ENCODE assay signal across 26 cellular contexts in the genomic region with DNA sequence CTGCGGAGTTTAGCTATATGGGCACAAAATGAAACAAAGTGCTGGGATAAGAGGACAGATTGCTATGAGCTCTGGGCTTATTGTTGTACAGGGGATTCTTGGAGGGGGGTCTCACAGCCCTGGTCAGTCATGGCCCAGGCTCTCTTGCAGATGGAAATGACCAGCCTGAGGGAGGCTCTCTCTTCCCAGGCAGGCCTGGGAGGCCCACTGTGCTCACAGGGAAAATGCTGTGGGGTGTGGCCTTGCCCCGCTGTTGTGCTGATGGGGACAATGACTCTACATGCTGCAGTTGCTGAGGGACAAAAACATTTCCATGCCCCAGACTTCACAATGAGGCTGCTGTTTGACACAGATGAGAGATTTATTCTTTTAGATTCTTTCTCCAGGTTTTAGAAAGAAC.
DNase-seq lines count a peak whose midpoint lies in the region; ATAC-seq and TF ChIP-seq lines count a peak whose summit lies in the region.
"Had no signal": no experiment of that assay in that cellular context is flagged by ENCODE, and none has a peak within 500 bp of the region (broad histone marks: within the 10 kb centered on the region; RNA-seq: fewer than 3 reads in every experiment).

No MANE protein-coding gene starts in this region.

- H3K79me1 ChIP-seq in H9 (ENCODE audit: insufficient read depth, low read depth, low read length, poor library complexity, severe bottlenecking) = no peaks in the 10 kb centered on the region

- no peak overlapping the region for H2BK20ac ChIP-seq in H9 (ENCODE audit: low read depth, low read length, poor library complexity, severe bottlenecking)

- H3K9ac ChIP-seq in H9 (ENCODE audit: extremely low read depth, insufficient read length, low read length) = no peak overlapping the region
- no peak overlapping the region for H3K9ac ChIP-seq in endodermal cell (ENCODE audit: extremely low read depth, low read length, poor library complexity, severe bottlenecking)

- no peak overlapping the region for H2AFZ ChIP-seq in H9 (ENCODE audit: low read length)
- H2AFZ ChIP-seq: PC-9 had no signal

- H3K27ac Mint-ChIP-seq in H9 (no peak overlapping the region), endodermal cell (no peak overlapping the region)
- H3K27ac Mint-ChIP-seq: CD4-positive, alpha-beta memory T cell had no signal

- no peak for DNase-seq in H9
- no peak for DNase-seq in endodermal cell
- peak; percentile 67 for DNase-seq in midbrain (lab: John Stamatoyannopoulos, UW)
- peak; percentile 85 for DNase-seq in pons (ENCODE audit: low spot score)
- no peak for DNase-seq in GM10248 (ENCODE audit: extremely low spot score)
- DNase-seq in A673 (ENCODE audit: low spot score) = no peak
- no peak for DNase-seq in RWPE1 (ENCODE audit: low spot score)
- DNase-seq: AML-193; CD4-positive, alpha-beta memory T cell; COR-L47; DMS79; EL; GDM1; H7; Kasumi-1; NCI-H1105; NCI-H146; NCI-H1930; NCI-H2107; NCI-H446 treated with DMSO at 0.1 percent for 48 hours; NCI-H526; NCI-H82; PC-9; SHP77 treated with DMSO at 0.1 percent for 48 hours had no signal

- H3K4me2 ChIP-seq in H9 (ENCODE audit: insufficient read depth, insufficient read length, low read length) = no peak overlapping the region
- H3K4me2 ChIP-seq: PC-9 had no signal

- CTCF ChIA-PET in GM10248 (lab: Yijun Ruan, JAX) = no interaction called here
- CTCF ChIA-PET in A673 (lab: Charles Lee) = no interaction called here
- CTCF ChIA-PET in RWPE1 (lab: Yijun Ruan, JAX) = no interaction called here

- no peak overlapping the region for H2BK15ac ChIP-seq in H9 (ENCODE audit: low read depth, low read length)

- WGBS in H9 (ENCODE audit: extremely low coverage, insufficient read length, low lambda C conversion rate) = no CpG with 5 or more reads among the region's 2 CpGs
- 87% methylated on average over 2 of the region's 2 CpGs; no CpG with 5 or more reads in 1 of the 2 experiments for WGBS in endodermal cell (ENCODE audit: insufficient coverage in 1 of 2, insufficient read length in 1 of 2), 2 experiments

- H3K4me3 Mint-ChIP-seq in H9 (no peak overlapping the region), endodermal cell (no peak overlapping the region)
- H3K4me3 Mint-ChIP-seq: CD4-positive, alpha-beta memory T cell had no signal

- TF ChIP-seq CTCF in H9 (conservative IDR thresholded peaks at IDR 0.05) = no peak
- TF ChIP-seq CTCF in endodermal cell (conservative IDR thresholded peaks at IDR 0.05) = no peak
- TF ChIP-seq CTCF in GM10248 (IDR thresholded peaks at IDR 0.05; ENCODE audit: control extremely low read depth, extremely low read depth, low read depth, missing control alignments) = no peak
- TF ChIP-seq CTCF in A673 (conservative IDR thresholded peaks at IDR 0.05; ENCODE audit: low read depth, low read length) = no peak
- TF ChIP-seq CTCF in RWPE1 (conservative IDR thresholded peaks at IDR 0.05; ENCODE audit: low read depth) = no peak

- intact Hi-C loops in A673 (cut with micrococcal nuclease; ENCODE audit: unreplicated experiment) = no loop called here

- H3K14ac ChIP-seq in H9 (ENCODE audit: insufficient read depth, low read length) = no peak overlapping the region

- H3K23me2 ChIP-seq in H9 (ENCODE audit: insufficient read length, low read depth, low read length, poor library complexity, severe bottlenecking) = no peaks in the 10 kb centered on the region

- POLR2A ChIA-PET in GM10248 (lab: Yijun Ruan, JAX) (no interaction called here), A673 (lab: Charles Lee; ENCODE audit: low non-redundant PET) (no interaction called here), RWPE1 (lab: Yijun Ruan, JAX; ENCODE audit: low non-redundant PET) (no interaction called here)

- H3K4ac ChIP-seq in H9 (ENCODE audit: low read depth, low read length) = no peak overlapping the region

- H3K4me1 Mint-ChIP-seq in H9 = peaks cover 20 to 24% of the 10 kb centered on the region in 2 experiments
- H3K4me1 Mint-ChIP-seq in endodermal cell = no peaks in the 10 kb centered on the region
- H3K4me1 Mint-ChIP-seq: CD4-positive, alpha-beta memory T cell had no signal

- H4K20me1 ChIP-seq in H9 (ENCODE audit: control insufficient read depth, insufficient read depth, insufficient read length) = no peaks in the 10 kb centered on the region

- no peak overlapping the region for H2AK5ac ChIP-seq in H9 (ENCODE audit: insufficient read length, low read length)

- H2BK120ac ChIP-seq in H9 (ENCODE audit: low read depth, low read length, poor library complexity, severe bottlenecking) = no peak overlapping the region

- no peaks in the 10 kb centered on the region for H3K9me3 ChIP-seq in H9 (ENCODE audit: control insufficient read depth, low read depth, low read length)
- no peaks in the 10 kb centered on the region for H3K9me3 ChIP-seq in endodermal cell (ENCODE audit: control insufficient read depth, low read length)
- H3K9me3 ChIP-seq in A673 (ENCODE audit: low read depth, low read length, poor library complexity, severe bottlenecking) = no peaks in the 10 kb centered on the region

- no peak overlapping the region for H4K5ac ChIP-seq in H9 (ENCODE audit: insufficient read length, low read depth, low read length)

- H3K4me1 ChIP-seq in H9 (ENCODE audit: insufficient read depth, low read length) (peaks cover 7% of the 10 kb centered on the region; the same call in 1 of the 2 replicates), endodermal cell (ENCODE audit: control insufficient read depth, insufficient read depth, low read length) (no peaks in the 10 kb centered on the region), A673 (ENCODE audit: insufficient read depth, low read length, poor library complexity, severe bottlenecking) (no peaks in the 10 kb centered on the region)

- no peak overlapping the region for H3K23ac ChIP-seq in H9 (ENCODE audit: insufficient read length, low read depth, low read length)

- H3K36me3 ChIP-seq in endodermal cell (ENCODE audit: control insufficient read depth, insufficient read depth, low read length) = no peaks in the 10 kb centered on the region
- no peaks in the 10 kb centered on the region for H3K36me3 ChIP-seq in A673 (ENCODE audit: insufficient read depth, low read length, poor library complexity, severe bottlenecking)

- H3K56ac ChIP-seq in H9 (ENCODE audit: insufficient read length, low read depth, low read length) = no peak overlapping the region

- H3K27me3 ChIP-seq in H9 (ENCODE audit: insufficient read depth, low read length) = no peaks in the 10 kb centered on the region
- no peaks in the 10 kb centered on the region for H3K27me3 ChIP-seq in endodermal cell (ENCODE audit: control insufficient read depth, insufficient read depth, low read length, poor library complexity, severe bottlenecking)
- H3K27me3 ChIP-seq in A673 (replicated peaks; ENCODE audit: insufficient read depth, low read depth, low read length, poor library complexity) = no peaks in the 10 kb centered on the region

- no peak overlapping the region for H2BK12ac ChIP-seq in H9 (ENCODE audit: insufficient read length, low read depth, low read length)

- ATAC-seq in GM18868 (IDR thresholded peaks at IDR 0.05; ENCODE audit: unreplicated experiment) = no peak
- ATAC-seq: K562 had no signal

- H3K27me3 Mint-ChIP-seq in H9 (ENCODE audit: low read depth) = peaks cover 5% of the 10 kb centered on the region
- H3K27me3 Mint-ChIP-seq in endodermal cell (ENCODE audit: insufficient read depth) = no peaks in the 10 kb centered on the region

- H3K36me3 Mint-ChIP-seq in H9 (ENCODE audit: insufficient read depth in 1 of 3, low read depth in 3 of 3) (no peaks in the 10 kb centered on the region; a peak in 1 of 7 replicates), endodermal cell (ENCODE audit: low read depth) (no peaks in the 10 kb centered on the region)
- H3K36me3 Mint-ChIP-seq: CD4-positive, alpha-beta memory T cell had no signal

- H4K8ac ChIP-seq in H9 (replicated peaks; ENCODE audit: insufficient read length, low read depth, low read length) = no peak overlapping the region

- peak overlapping the region; percentile 25 for H3K18ac ChIP-seq in H9 (ENCODE audit: insufficient read length, low read depth, low read length)

- H3T11ph ChIP-seq in H9 (ENCODE audit: low read length) = no peak overlapping the region

- H3K4me3 ChIP-seq in endodermal cell (ENCODE audit: low read length) (no peak overlapping the region), A673 (ENCODE audit: low read depth, low read length, poor library complexity, severe bottlenecking) (no peak overlapping the region)
- H3K4me3 ChIP-seq: K562, PC-9 had no signal

- H4K91ac ChIP-seq in H9 (ENCODE audit: insufficient read length, low read depth, low read length) = no peak overlapping the region

- H3K79me2 ChIP-seq in H9 (ENCODE audit: insufficient read depth, low read length) = no peaks in the 10 kb centered on the region

- H2BK5ac ChIP-seq in H9 (ENCODE audit: insufficient read length, low read length) = no peak overlapping the region

- no peaks in the 10 kb centered on the region; a peak in 1 of 5 replicates for H3K9me3 Mint-ChIP-seq in H9
- no peaks in the 10 kb centered on the region for H3K9me3 Mint-ChIP-seq in endodermal cell

- BruUV-seq in A673 (replicated peaks; lab: Mats Ljungman, UMichigan) = no TSS peak

- H3K27ac ChIP-seq in H9 (ENCODE audit: insufficient read length, low read depth, low read length) (no peak overlapping the region), endodermal cell (ENCODE audit: low read depth, low read length) (peak overlapping the region; percentile 73), A673 (ENCODE audit: low read depth, low read length, poor library complexity, severe bottlenecking) (no peak overlapping the region), RWPE1 (no peak overlapping the region)
- H3K27ac ChIP-seq: PC-9 had no signal

Comparison
In these comparisons a context has a peak if more than half of its experiments do, and no peak if none do; other contexts are left out.
1. DNase-seq: peak in midbrain (single experiment) and pons (single experiment); none in H9 (single experiment), endodermal cell (single experiment), GM10248 (single experiment), A673 (single experiment) and RWPE1 (single experiment).